1 cellular context compared by ENCODE assay signal in the genomic region with DNA sequence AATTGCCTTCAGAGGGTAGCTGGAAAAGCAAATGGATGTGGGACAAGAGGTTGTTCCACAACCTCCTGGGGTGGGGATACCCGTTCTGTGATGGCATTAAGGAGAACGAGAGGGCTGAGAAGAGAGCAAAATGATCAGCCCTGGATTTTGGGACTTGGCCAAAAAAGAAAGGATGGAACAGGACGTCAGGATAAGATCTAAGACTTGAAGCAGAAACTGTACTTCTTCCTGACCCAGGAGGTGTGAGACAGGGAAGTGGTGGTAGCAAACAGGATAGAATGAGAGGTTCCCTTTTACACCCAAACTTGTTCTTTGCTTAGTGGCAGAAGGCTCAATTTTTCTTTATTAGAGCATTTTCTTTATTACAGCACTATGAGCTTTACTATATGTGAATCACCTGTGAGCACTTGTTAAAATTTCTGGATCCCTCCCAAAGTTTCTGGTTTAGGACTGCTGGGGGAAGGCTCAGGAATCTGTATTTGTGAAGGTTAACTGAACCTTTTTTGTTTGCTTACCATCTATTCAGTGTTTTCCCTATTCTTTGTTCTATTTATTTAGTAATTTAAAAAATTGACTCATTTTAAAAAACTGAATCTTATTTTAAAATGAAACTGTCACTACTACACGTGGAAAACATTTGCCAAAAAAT.
TF ChIP-seq lines count a peak whose summit lies in the region.

No MANE protein-coding gene starts in this region.

TF ChIP-seq in K562, 482 proteins besides CTCF, POLR2A, EP300 and RAD21:
- peak; percentile 62 for TF ChIP-seq NFIC (IDR thresholded peaks at IDR 0.05)
- TF ChIP-seq, protein P1, sequence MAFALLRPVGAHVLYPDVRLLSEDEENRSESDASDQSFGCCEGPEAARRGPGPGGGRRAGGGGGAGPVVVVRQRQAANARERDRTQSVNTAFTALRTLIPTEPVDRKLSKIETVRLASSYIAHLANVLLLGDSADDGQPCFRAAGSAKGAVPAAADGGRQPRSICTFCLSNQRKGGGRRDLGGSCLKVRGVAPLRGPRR (CRISPR knock-in tag; IDR thresholded peaks at IDR 0.05) = no peak
